Comparison of ENCODE assay signal across 8 cellular contexts in genomic region chr7:140674899-140675701, GRCh38. TPM values are rescaled to one million over a fixed set of nuclear protein-coding genes. Genes with fewer than 3 reads are reported as not detected.
DNase-seq lines count a peak whose midpoint lies in the region; ATAC-seq, FAIRE-seq and TF ChIP-seq lines count a peak whose summit lies in the region.

No MANE protein-coding gene starts in this region.

- CTCF ChIA-PET in endothelial cell of umbilical vein (lab: Charles Lee), result interaction anchor here (1.0 to 3.7 kb wide), 13 partner anchors 11 to 975 kb away, joined by 3 to 19 read pairs (median 4); no protein-coding TSS in a partner anchor

- peak overlapping the region; percentile 34; the same call in 1 of the 2 replicates for H3K9ac ChIP-seq in BLaER1
- H3K9ac ChIP-seq in endothelial cell of umbilical vein (replicated peaks; ENCODE audit: extremely low read depth, insufficient read depth, low read length), result no peak overlapping the region

- H3K27ac Mint-ChIP-seq in naive thymus-derived CD8-positive, alpha-beta T cell, result peak overlapping the region in 9 of 10 donors; percentile 15 to 83 (median 52)
- H3K27ac Mint-ChIP-seq in activated naive CD4-positive, alpha-beta T cell treated with anti-CD3 and anti-CD28 coated beads, Interleukin-2, amount 50 U/mL, for 72 hours, result peak overlapping the region in 1 of 2 donors; percentile 65

- BruUV-seq in endothelial cell of umbilical vein (replicated peaks; lab: Mats Ljungman, UMichigan), result no TSS peak

- no peak for TF ChIP-seq POLR2A in endothelial cell of umbilical vein (IDR thresholded peaks at IDR 0.05; ENCODE audit: low read depth, low read length)

- DNase-seq in GM12864 (ENCODE audit: low read depth), result no peak
- peak; percentile 50 for DNase-seq in RPMI8226
- peak; percentile 64 for DNase-seq in endothelial cell of umbilical vein (ENCODE audit: low read depth, low spot score)
- no peak for DNase-seq in naive thymus-derived CD8-positive, alpha-beta T cell
- no peak for DNase-seq in activated naive CD4-positive, alpha-beta T cell treated with anti-CD3 and anti-CD28 coated beads, Interleukin-2, amount 50 U/mL, for 72 hours (ENCODE audit: low spot score in 2 of 2)
- DNase-seq in mesenteric fat pad (ENCODE audit: low spot score), result no peak

- intact Hi-C loops in endothelial cell of umbilical vein (cut with micrococcal nuclease), result loop anchor here (1.0 to 10.0 kb wide), 5 partner anchors 21 to 980 kb away; partner anchors contain the start of genes BRAF, MRPS33 and NDUFB2

- dilution Hi-C loops in endothelial cell of umbilical vein (cut with MboI; ENCODE audit: extremely low pct_ligation_motif_present, low sequenced_read_pairs), result no loop called here

- H3K27me3 ChIP-seq in BLaER1 (no peaks in the 10 kb centered on the region), endothelial cell of umbilical vein (ENCODE audit: control insufficient read depth in 2 of 2, insufficient read depth in 2 of 2, low read length in 2 of 2) (peaks cover 0 to 3% of the 10 kb centered on the region in 2 experiments)

- H3K4me3 Mint-ChIP-seq in naive thymus-derived CD8-positive, alpha-beta T cell, result peak overlapping the region; percentile 50 to 94 (median 88)

- POLR2A ChIA-PET in endothelial cell of umbilical vein (lab: Charles Lee), result no interaction called here
- POLR2A ChIA-PET in naive thymus-derived CD8-positive, alpha-beta T cell (lab: Charles Lee), result interaction anchor here (0.7 to 2.8 kb wide), 3 partner anchors 11 to 47 kb away, joined by 3 to 14 read pairs (median 3); partner anchors contain the start of gene NDUFB2

- no peak for ATAC-seq in naive thymus-derived CD8-positive, alpha-beta T cell
- ATAC-seq in GM18517 (IDR thresholded peaks at IDR 0.05; ENCODE audit: unreplicated experiment), result no peak
- ATAC-seq in activated naive CD4-positive, alpha-beta T cell treated with anti-CD3 and anti-CD28 coated beads, Interleukin-2, amount 50 U/mL, for 72 hours, result no peak

- H3K9me3 ChIP-seq in BLaER1 (no peaks in the 10 kb centered on the region), endothelial cell of umbilical vein (replicated peaks; ENCODE audit: control insufficient read depth, insufficient read depth, low read length) (no peaks in the 10 kb centered on the region)

- TF ChIP-seq CTCF in GM12864 (IDR thresholded peaks at IDR 0.05; ENCODE audit: low read depth, low read length, missing control alignments) (peak; percentile 11), endothelial cell of umbilical vein (IDR thresholded peaks at IDR 0.05; ENCODE audit: extremely low read depth in 1 of 2, insufficient read depth in 1 of 2, low read depth in 1 of 2, low read length in 2 of 2) (peak; percentile 28 to 45)

- H3K4me2 ChIP-seq in BLaER1 (peak overlapping the region; percentile 99), endothelial cell of umbilical vein (ENCODE audit: insufficient read depth, low read length) (no peak overlapping the region)

- H3K9me1 ChIP-seq in endothelial cell of umbilical vein (replicated peaks; ENCODE audit: control insufficient read depth, extremely low read depth, insufficient read depth, low read length), result no peaks in the 10 kb centered on the region

- peaks cover 0 to 35% (median 7%) of the 10 kb centered on the region in 3 donors for H3K36me3 Mint-ChIP-seq in naive thymus-derived CD8-positive, alpha-beta T cell
- H3K36me3 Mint-ChIP-seq in activated naive CD4-positive, alpha-beta T cell treated with anti-CD3 and anti-CD28 coated beads, Interleukin-2, amount 50 U/mL, for 72 hours, result peaks cover 0 to 6% of the 10 kb centered on the region in 2 donors

- H4K20me1 ChIP-seq in BLaER1, result no peaks in the 10 kb centered on the region
- H4K20me1 ChIP-seq in endothelial cell of umbilical vein (replicated peaks; ENCODE audit: control insufficient read depth, extremely low read depth, insufficient read depth, low read length), result no peaks in the 10 kb centered on the region

- peaks cover 17 to 53% (median 44%) of the 10 kb centered on the region in 4 donors for H3K4me1 Mint-ChIP-seq in naive thymus-derived CD8-positive, alpha-beta T cell

- FAIRE-seq in endothelial cell of umbilical vein (lab: Jason Lieb, UNC), result peak; percentile 91

- H3K36me3 ChIP-seq in BLaER1, result peaks cover 27% of the 10 kb centered on the region
- H3K36me3 ChIP-seq in endothelial cell of umbilical vein (ENCODE audit: control insufficient read depth in 2 of 2, extremely low read depth in 1 of 2, insufficient read depth in 2 of 2, low read length in 2 of 2), result peaks cover 0 to 5% of the 10 kb centered on the region in 2 experiments

- H3K79me2 ChIP-seq in endothelial cell of umbilical vein (ENCODE audit: control insufficient read depth, insufficient read depth, low read length), result no peaks in the 10 kb centered on the region

- no peak overlapping the region for H2AFZ ChIP-seq in endothelial cell of umbilical vein (ENCODE audit: low read depth, low read length)

- no peaks in the 10 kb centered on the region for H3K9me3 Mint-ChIP-seq in naive thymus-derived CD8-positive, alpha-beta T cell
- no peaks in the 10 kb centered on the region for H3K9me3 Mint-ChIP-seq in activated naive CD4-positive, alpha-beta T cell treated with anti-CD3 and anti-CD28 coated beads, Interleukin-2, amount 50 U/mL, for 72 hours

- H3K27ac ChIP-seq in BLaER1, result peak overlapping the region; percentile 58
- H3K27ac ChIP-seq in endothelial cell of umbilical vein (ENCODE audit: insufficient read depth, low read depth, low read length), result no peak overlapping the region

- H3K4me1 ChIP-seq in BLaER1, result peaks cover 56% of the 10 kb centered on the region
- H3K4me1 ChIP-seq in endothelial cell of umbilical vein (ENCODE audit: control insufficient read depth, extremely low read depth, insufficient read depth, low read length), result peaks cover 8% of the 10 kb centered on the region

- H3K27me3 Mint-ChIP-seq in naive thymus-derived CD8-positive, alpha-beta T cell, result no peaks in the 10 kb centered on the region

- 0 out of 2 replicates have a peak overlapping the region, but pooled peaks have one; percentile 91 for H3K4me3 ChIP-seq in BLaER1
- H3K4me3 ChIP-seq in GM12864 (ENCODE audit: low read depth, low read length), result no peak overlapping the region
- H3K4me3 ChIP-seq in endothelial cell of umbilical vein (replicated peaks in 1 of 3; ENCODE audit: insufficient read depth in 1 of 3, low read depth in 1 of 3, low read length in 3 of 3), result no peak overlapping the region

TF ChIP-seq in endothelial cell of umbilical vein, 7 proteins besides CTCF, POLR2A, EP300 and RAD21 (continues in another document):
- TF ChIP-seq MYC (IDR thresholded peaks at IDR 0.05; ENCODE audit: low read depth, low read length), result no peak
- no peak for TF ChIP-seq GATA2 (IDR thresholded peaks at IDR 0.05; ENCODE audit: insufficient read depth, insufficient read length, low read depth, low read length)
- TF ChIP-seq EZH2 (IDR thresholded peaks at IDR 0.05; ENCODE audit: borderline replicate concordance, low read depth, low read length, severe bottlenecking), result no peak
- no peak for TF ChIP-seq FOS (IDR thresholded peaks at IDR 0.05; ENCODE audit: borderline replicate concordance, insufficient read depth, low read length)
- no peak for TF ChIP-seq JUN (IDR thresholded peaks at IDR 0.05; ENCODE audit: borderline replicate concordance, insufficient read depth, insufficient read length, low read depth)

RNA-seq across cellular contexts. Expression of gene ADCK2, which starts 2.4 kb away (rescaled TPM):
- total RNA-seq in endothelial cell of umbilical vein (12.5 and 13.3 TPM in 2 replicates), mesenteric fat pad (13.3 TPM)
- 10.3 and 11.2 TPM in 2 replicates for polyA plus RNA-seq in endothelial cell of umbilical vein
- 9.2 and 10.8 TPM in 2 replicates for polyA plus RNA-seq in endothelial cell of umbilical vein (2011; cell fraction: cytosol; rRNA removed)
- 4.5 and 5.8 TPM in 2 replicates for polyA plus RNA-seq in endothelial cell of umbilical vein (2011; cell fraction: nucleus; rRNA removed)
- 13.7 and 16.8 TPM in 2 replicates for polyA plus RNA-seq in endothelial cell of umbilical vein (2012)
- 11.4 and 11.9 TPM in 2 replicates for polyA minus RNA-seq in endothelial cell of umbilical vein
- 12.6 TPM for polyA minus RNA-seq in endothelial cell of umbilical vein (2011; cell fraction: cytosol; rRNA and poly(A)+ RNA removed)
- 1.8 and 3.4 TPM in 2 replicates for polyA minus RNA-seq in endothelial cell of umbilical vein (2011; cell fraction: nucleus; rRNA and poly(A)+ RNA removed)
- 10 to 100 TPM; 16.4 to 17.1 TPM for total RNA-seq in naive thymus-derived CD8-positive, alpha-beta T cell
- polyA plus RNA-seq in naive thymus-derived CD8-positive, alpha-beta T cell, result 10 to 100 TPM; 25.2 to 28.5 (median 27.4) TPM
- total RNA-seq in activated naive CD4-positive, alpha-beta T cell treated with anti-CD3 and anti-CD28 coated beads, Interleukin-2, amount 50 U/mL, for 72 hours, result 10 to 100 TPM; 13.8 to 25.6 TPM

RNA-seq across cellular contexts. Expression of gene NDUFB2, which starts 21.4 kb away (rescaled TPM):
- 197 and 221 TPM in 2 replicates for total RNA-seq in endothelial cell of umbilical vein
- polyA plus RNA-seq in endothelial cell of umbilical vein, result 1,075 and 1,240 TPM in 2 replicates
- polyA plus RNA-seq in endothelial cell of umbilical vein (2011; cell fraction: cytosol; rRNA removed), result 674 and 804 TPM in 2 replicates
- 189 and 192 TPM in 2 replicates for polyA plus RNA-seq in endothelial cell of umbilical vein (2011; cell fraction: nucleus; rRNA removed)
- polyA plus RNA-seq in endothelial cell of umbilical vein (2012), result 268 and 335 TPM in 2 replicates
- 75.1 and 89.0 TPM in 2 replicates for polyA minus RNA-seq in endothelial cell of umbilical vein
- polyA minus RNA-seq in endothelial cell of umbilical vein (2011; cell fraction: cytosol; rRNA and poly(A)+ RNA removed), result 66.6 TPM
- polyA minus RNA-seq in endothelial cell of umbilical vein (2011; cell fraction: nucleus; rRNA and poly(A)+ RNA removed), result 15.2 and 16.8 TPM in 2 replicates
- total RNA-seq in naive thymus-derived CD8-positive, alpha-beta T cell, result 100 to 1,000 TPM in 1 of 2 experiments, 10 to 100 TPM in 1; 98.5 to 103 TPM
- 100 to 1,000 TPM; 434 to 524 (median 517) TPM for polyA plus RNA-seq in naive thymus-derived CD8-positive, alpha-beta T cell
- total RNA-seq in activated naive CD4-positive, alpha-beta T cell treated with anti-CD3 and anti-CD28 coated beads, Interleukin-2, amount 50 U/mL, for 72 hours, result 100 to 1,000 TPM; 128 to 147 TPM
- 202 TPM for total RNA-seq in mesenteric fat pad

RNA-seq across cellular contexts. Expression of gene DENND2A, which starts 34.5 kb away (rescaled TPM):
- total RNA-seq in endothelial cell of umbilical vein (0.33 TPM in 1 of 2 replicates, not detected in the other), mesenteric fat pad (24.6 TPM)
- polyA plus RNA-seq in endothelial cell of umbilical vein, result 0.03 TPM in 1 of 2 replicates, not detected in the other
- polyA plus RNA-seq in endothelial cell of umbilical vein (2011; cell fraction: cytosol; rRNA removed), result 0.14 TPM in 1 of 2 replicates, not detected in the other
- 0.04 and 0.06 TPM in 2 replicates for polyA plus RNA-seq in endothelial cell of umbilical vein (2011; cell fraction: nucleus; rRNA removed)
- not detected in 2 replicates for polyA plus RNA-seq in endothelial cell of umbilical vein (2012)
- polyA minus RNA-seq in endothelial cell of umbilical vein, result 0.72 TPM in 1 of 2 replicates, not detected in the other
- polyA minus RNA-seq in endothelial cell of umbilical vein (2011; cell fraction: cytosol; rRNA and poly(A)+ RNA removed), result not detected
- polyA minus RNA-seq in endothelial cell of umbilical vein (2011; cell fraction: nucleus; rRNA and poly(A)+ RNA removed), result not detected in 2 replicates
- total RNA-seq in naive thymus-derived CD8-positive, alpha-beta T cell, result under 1 TPM in 1 of 2 experiments, not detected in 1; 0.10 TPM
- polyA plus RNA-seq in naive thymus-derived CD8-positive, alpha-beta T cell, result not detected
- not detected for total RNA-seq in activated naive CD4-positive, alpha-beta T cell treated with anti-CD3 and anti-CD28 coated beads, Interleukin-2, amount 50 U/mL, for 72 hours

Comparison
In these comparisons a context has a peak if more than half of its experiments do, and no peak if none do; other contexts are left out.
1. DNase-seq: peak in RPMI8226 (single experiment) and endothelial cell of umbilical vein (single experiment); none in GM12864 (single experiment), naive thymus-derived CD8-positive, alpha-beta T cell (0 of 10), activated naive CD4-positive, alpha-beta T cell treated with anti-CD3 and anti-CD28 coated beads, Interleukin-2, amount 50 U/mL, for 72 hours (0 of 2) and mesenteric fat pad (single experiment).
2. RNA of gene DENND2A, which starts 34.5 kb away (total RNA-seq): 24.6 TPM in mesenteric fat pad (single experiment); 0.33 TPM in endothelial cell of umbilical vein, 0.10 TPM in naive thymus-derived CD8-positive, alpha-beta T cell and not detected in activated naive CD4-positive, alpha-beta T cell treated with anti-CD3 and anti-CD28 coated beads, Interleukin-2, amount 50 U/mL, for 72 hours; every median in the first group is over 10 times any median in the second.